Comparison of ENCODE assay signal across 16 cellular contexts in genomic region chr14:96080571-96080970, GRCh38. TPM values are rescaled to one million over a fixed set of nuclear protein-coding genes. Genes with fewer than 3 reads are reported as not detected.
DNase-seq lines count a peak whose midpoint lies in the region; ATAC-seq and TF ChIP-seq lines count a peak whose summit lies in the region.
"Had no signal": no experiment of that assay in that cellular context is flagged by ENCODE, and none has a peak within 500 bp of the region (broad histone marks: within the 10 kb centered on the region; RNA-seq: fewer than 3 reads in every experiment).

No MANE protein-coding gene starts in this region.

- H3K4me1 Mint-ChIP-seq in chondrocyte (ENCODE audit: low read depth), result peaks cover 20% of the 10 kb centered on the region
- H3K4me1 Mint-ChIP-seq: B cell had no signal

- no peaks in the 10 kb centered on the region for H4K20me1 ChIP-seq in PC-9 (ENCODE audit: insufficient read depth)

- H3K27me3 ChIP-seq in left ventricle myocardium inferior (ENCODE audit: low read depth) (peaks cover 72% of the 10 kb centered on the region), spleen (replicated peaks in 1 of 7) (peaks cover 0 to 15% (median 0%) of the 10 kb centered on the region in 7 donors), PC-9 (ENCODE audit: insufficient read depth, low read depth) (no peaks in the 10 kb centered on the region)

- H3K9me2 ChIP-seq in PC-9 (ENCODE audit: insufficient read depth), result no peaks in the 10 kb centered on the region

- 81 to 91% (median 84%) methylated on average over 10 of the region's 10 CpGs for WGBS in spleen, 5 donors

- H3K9me3 ChIP-seq in left ventricle myocardium inferior (replicated peaks) (no peaks in the 10 kb centered on the region), spleen (peaks cover 0 to 2% (median 0%) of the 10 kb centered on the region in 8 donors), PC-9 (ENCODE audit: insufficient read depth, low read depth) (no peaks in the 10 kb centered on the region)

- intact Hi-C loops in cardiac septum (cut with DNase I), result no loop called here
- intact Hi-C loops in left ventricle myocardium inferior (cut with micrococcal nuclease), result no loop called here
- intact Hi-C loops in spleen (cut with DNase I; ENCODE audit: low total_unique reads), result no loop called here
- intact Hi-C loops in PC-9 (cut with micrococcal nuclease; ENCODE audit: unreplicated experiment), result no loop called here

- H3F3A ChIP-seq in PC-9 (ENCODE audit: insufficient read depth, low read depth), result peaks cover 20% of the 10 kb centered on the region; the same call in 1 of the 2 replicates

- ATAC-seq in GM18498 (IDR thresholded peaks at IDR 0.05; ENCODE audit: unreplicated experiment), result no peak

- POLR2A ChIA-PET in PC-9 (lab: Charles Lee; ENCODE audit: unreplicated experiment), result no interaction called here

- H3K4me3 Mint-ChIP-seq in chondrocyte (ENCODE audit: unreplicated experiment), result no peak overlapping the region
- H3K4me3 Mint-ChIP-seq: B cell; CD4-positive, alpha-beta T cell; H9 had no signal

- TF ChIP-seq CTCF in left ventricle myocardium inferior (IDR thresholded peaks at IDR 0.05; ENCODE audit: borderline replicate concordance), result no peak
- TF ChIP-seq CTCF in chondrocyte (IDR thresholded peaks at IDR 0.05), result no peak
- no peak for TF ChIP-seq CTCF in spleen (IDR thresholded peaks at IDR 0.05 in 8 of 11, conservative IDR thresholded peaks at IDR 0.05 in 3 of 11)
- no peak for TF ChIP-seq CTCF in PC-9 (conservative IDR thresholded peaks at IDR 0.05)

- H3K27ac ChIP-seq in left ventricle myocardium inferior (replicated peaks), result no peak overlapping the region
- no peak overlapping the region for H3K27ac ChIP-seq in spleen
- no peak overlapping the region for H3K27ac ChIP-seq in PC-9

- H3K36me3 ChIP-seq in left ventricle myocardium inferior (no peaks in the 10 kb centered on the region), spleen (no peaks in the 10 kb centered on the region), PC-9 (ENCODE audit: low read depth) (no peaks in the 10 kb centered on the region)

- no peaks in the 10 kb centered on the region for H3K4me1 ChIP-seq in left ventricle myocardium inferior
- no peaks in the 10 kb centered on the region for H3K4me1 ChIP-seq in spleen
- peaks cover 45% of the 10 kb centered on the region for H3K4me1 ChIP-seq in PC-9 (replicated peaks; ENCODE audit: insufficient read depth)

- H3K4me2 ChIP-seq in PC-9, result no peak overlapping the region

- H3K79me2 ChIP-seq in PC-9 (ENCODE audit: low read depth), result no peaks in the 10 kb centered on the region

- H3K9me3 Mint-ChIP-seq in chondrocyte (ENCODE audit: low read depth), result no peaks in the 10 kb centered on the region
- H3K9me3 Mint-ChIP-seq: CD4-positive, alpha-beta T cell; H9 had no signal

- H3K4me3 ChIP-seq in left ventricle myocardium inferior, result no peak overlapping the region
- H3K4me3 ChIP-seq in spleen, result no peak overlapping the region
- no peak overlapping the region for H3K4me3 ChIP-seq in PC-9

- DNase-seq in cardiac septum (ENCODE audit: low spot score), result peak; percentile 6
- no peak for DNase-seq in left ventricle myocardium inferior
- peak; percentile 58 for DNase-seq in chondrocyte (ENCODE audit: low spot score)
- DNase-seq in mesenteric fat pad (ENCODE audit: low spot score), result peak; percentile 28
- peak; percentile 30 for DNase-seq in spleen
- no peak for DNase-seq in PC-9
- DNase-seq in SIG-M5 treated with dmso at 0.1 percent for 504 hours (lab: John Stamatoyannopoulos, UW; ENCODE audit: unreplicated experiment), result no peak
- DNase-seq: C1 segment of cervical spinal cord; CD4-positive, alpha-beta T cell; DMS153; DMS79; GDM1; H9; IMR-90 had no signal

- CTCF ChIA-PET in PC-9 (lab: Charles Lee), result no interaction called here

- H3K36me3 Mint-ChIP-seq in chondrocyte (ENCODE audit: low read depth), result peaks cover 7% of the 10 kb centered on the region

- H3K27ac Mint-ChIP-seq in chondrocyte (ENCODE audit: unreplicated experiment), result no peak overlapping the region
- H3K27ac Mint-ChIP-seq: B cell; CD4-positive, alpha-beta T cell had no signal

- no TSS peak for BruUV-seq in PC-9 (replicated peaks; lab: Mats Ljungman, UMichigan)

- no peak for TF ChIP-seq POLR2A in spleen (IDR thresholded peaks at IDR 0.05)

- H2AFZ ChIP-seq in PC-9, result no peak overlapping the region

- H3K27me3 Mint-ChIP-seq in chondrocyte (ENCODE audit: low read depth), result no peaks in the 10 kb centered on the region
- H3K27me3 Mint-ChIP-seq: CD4-positive, alpha-beta T cell had no signal

RNA-seq across cellular contexts. Expression of gene C14orf132, which starts 41.4 kb away (rescaled TPM):
- total RNA-seq in cardiac septum (18.9 TPM), left ventricle myocardium inferior (4.8 TPM), chondrocyte (33.0 to 99.3 TPM (median 33.2 TPM) in 3 replicates), mesenteric fat pad (2.7 TPM), spleen (10 to 100 TPM in 4 of 7 donors, 1 to 10 TPM in 3; 3.0 to 16.4 (median 10.2) TPM), PC-9 (2021) (not detected in 2 replicates)
- polyA plus RNA-seq in spleen, result 1 to 10 TPM; 1.8 to 3.5 (median 1.8) TPM

Comparison
In these comparisons a context has a peak if more than half of its experiments do, and no peak if none do; other contexts are left out.
1. DNase-seq: peak in cardiac septum (single experiment), chondrocyte (single experiment), mesenteric fat pad (single experiment) and spleen (single experiment); none in left ventricle myocardium inferior (single experiment), PC-9 (0 of 2) and SIG-M5 treated with dmso at 0.1 percent for 504 hours (single experiment).